Comparison of ENCODE assay signal across 29 cellular contexts in genomic region chr6:19427548-19427947, GRCh38.
"Had no signal": no experiment of that assay in that cellular context is flagged by ENCODE, and none has a peak within 500 bp of the region (broad histone marks: within the 10 kb centered on the region; RNA-seq: fewer than 3 reads in every experiment).

No MANE protein-coding gene starts in this region.

- H3K36me3 Mint-ChIP-seq: natural killer cell treated with Interleukin-12 subunit alpha and Interleukin-12 subunit beta and Interleukin-15 and Interleukin-18, amount 100 ng/mL, for 72 hours; stimulated activated effector memory CD8-positive, alpha-beta T cell treated with anti-CD3 and anti-CD28 coated beads, Interleukin-12 subunit alpha, Interleukin-12 subunit beta, amount 100 ng/mL, for 72 hours; stimulated activated naive B cell treated with anti-CD40 and anti-IgM and Interleukin-4, amounts not matched to agents 10 μg/mL and 1 μg/mL and 100 μg/mL, for 72 hours had no signal

- H3K27ac Mint-ChIP-seq: naive thymus-derived CD8-positive, alpha-beta T cell; natural killer cell treated with Interleukin-12 subunit alpha and Interleukin-12 subunit beta and Interleukin-15 and Interleukin-18, amount 100 ng/mL, for 72 hours; nephron progenitor cell; progenitor cell of endocrine pancreas; stimulated activated effector memory CD8-positive, alpha-beta T cell treated with anti-CD3 and anti-CD28 coated beads, Interleukin-12 subunit alpha, Interleukin-12 subunit beta, amount 100 ng/mL, for 72 hours; stimulated activated naive B cell treated with anti-CD40 and anti-IgM and Interleukin-4, amounts not matched to agents 10 μg/mL and 1 μg/mL and 100 μg/mL, for 72 hours; stimulated activated naive CD8-positive, alpha-beta T cell treated with anti-CD3 and anti-CD28 coated beads, Interleukin-15, Interleukin-2, amounts not matched to agents 100 ng/mL and 50 ng/mL, for 24 hours had no signal

- H3K9me3 Mint-ChIP-seq: nephron progenitor cell; stimulated activated naive B cell treated with anti-CD40 and anti-IgM and Interleukin-4, amounts not matched to agents 10 μg/mL and 1 μg/mL and 100 μg/mL, for 72 hours had no signal

- H3K9me3 ChIP-seq: ovary, psoas muscle, right lobe of liver, sigmoid colon, stomach, thoracic aorta, thyroid gland, upper lobe of left lung had no signal

- H3K4me1 ChIP-seq: parathyroid adenoma, psoas muscle, right lobe of liver, sigmoid colon, stomach, upper lobe of left lung had no signal

- H3K79me2 ChIP-seq: parathyroid adenoma had no signal

- H3K4me3 ChIP-seq: ovary, psoas muscle, right lobe of liver, sigmoid colon, stomach, thoracic aorta, thyroid gland, tibial nerve, upper lobe of left lung had no signal

- H3K9ac ChIP-seq: parathyroid adenoma had no signal

- H2AFZ ChIP-seq: parathyroid adenoma had no signal

- ATAC-seq: naive thymus-derived CD8-positive, alpha-beta T cell; natural killer cell treated with Interleukin-12 subunit alpha and Interleukin-12 subunit beta and Interleukin-15 and Interleukin-18, amount 100 ng/mL, for 72 hours; psoas muscle; right cardiac atrium; right lobe of liver; stimulated activated effector memory CD8-positive, alpha-beta T cell treated with anti-CD3 and anti-CD28 coated beads, Interleukin-12 subunit alpha, Interleukin-12 subunit beta, amount 100 ng/mL, for 72 hours; stimulated activated naive B cell treated with anti-CD40 and anti-IgM and Interleukin-4, amounts not matched to agents 10 μg/mL and 1 μg/mL and 100 μg/mL, for 72 hours had no signal

- DNase-seq: naive thymus-derived CD8-positive, alpha-beta T cell; nephron progenitor cell; occipital lobe; ovary; posterior cingulate gyrus; psoas muscle; right cardiac atrium; right lobe of liver; sigmoid colon; small intestine; stimulated activated CD4-positive, alpha-beta T cell treated with anti-CD3 and anti-CD28 coated beads, Interleukin-15, amount 100 ng/mL, for 24 hours; stimulated activated CD4-positive, alpha-beta T cell treated with anti-CD3 and anti-CD28 coated beads, Interleukin-2, amount 100 ng/mL, for 24 hours; stimulated activated CD4-positive, alpha-beta T cell treated with anti-CD3 and anti-CD28 coated beads, Interleukin-2, amount 100 ng/mL, for 48 hours; stimulated activated CD4-positive, alpha-beta T cell treated with anti-CD3 and anti-CD28 coated beads, Interleukin-4, amount 100 ng/mL, for 24 hours; stimulated activated naive B cell treated with anti-CD40 and anti-IgM and Interleukin-4, amounts not matched to agents 10 μg/mL and 1 μg/mL and 100 μg/mL, for 72 hours; stimulated activated naive CD4-positive, alpha-beta T cell treated with Interleukin-2 at 50 U/mL for 16 hours; stomach; thyroid gland; trophoblast cell; upper lobe of left lung had no signal

- H3K27me3 ChIP-seq: ovary, right lobe of liver, sigmoid colon, stomach, thyroid gland, tibial nerve, upper lobe of left lung had no signal

- H3K4me3 Mint-ChIP-seq: naive thymus-derived CD8-positive, alpha-beta T cell; natural killer cell treated with Interleukin-12 subunit alpha and Interleukin-12 subunit beta and Interleukin-15 and Interleukin-18, amount 100 ng/mL, for 72 hours; nephron progenitor cell; neural crest cell; stimulated activated effector memory CD8-positive, alpha-beta T cell treated with anti-CD3 and anti-CD28 coated beads, Interleukin-12 subunit alpha, Interleukin-12 subunit beta, amount 100 ng/mL, for 72 hours; stimulated activated naive B cell treated with anti-CD40 and anti-IgM and Interleukin-4, amounts not matched to agents 10 μg/mL and 1 μg/mL and 100 μg/mL, for 72 hours; stimulated activated naive CD8-positive, alpha-beta T cell treated with anti-CD3 and anti-CD28 coated beads, Interleukin-15, Interleukin-2, amounts not matched to agents 100 ng/mL and 50 ng/mL, for 24 hours had no signal

- H3K27ac ChIP-seq: ovary, parathyroid adenoma, psoas muscle, right lobe of liver, sigmoid colon, stomach, thoracic aorta, thyroid gland, tibial nerve, upper lobe of left lung had no signal

- H3K4me1 Mint-ChIP-seq: naive thymus-derived CD8-positive, alpha-beta T cell; nephron progenitor cell; neural crest cell; stimulated activated effector memory CD8-positive, alpha-beta T cell treated with anti-CD3 and anti-CD28 coated beads, Interleukin-12 subunit alpha, Interleukin-12 subunit beta, amount 100 ng/mL, for 72 hours; stimulated activated naive B cell treated with anti-CD40 and anti-IgM and Interleukin-4, amounts not matched to agents 10 μg/mL and 1 μg/mL and 100 μg/mL, for 72 hours had no signal

- FAIRE-seq: small intestine, urothelium cell line had no signal

- H3K36me3 ChIP-seq: ovary, right lobe of liver, sigmoid colon, stomach, thoracic aorta, thyroid gland, tibial nerve, upper lobe of left lung had no signal

- H3K27me3 Mint-ChIP-seq: natural killer cell treated with Interleukin-12 subunit alpha and Interleukin-12 subunit beta and Interleukin-15 and Interleukin-18, amount 100 ng/mL, for 72 hours; progenitor cell of endocrine pancreas; stimulated activated naive B cell treated with anti-CD40 and anti-IgM and Interleukin-4, amounts not matched to agents 10 μg/mL and 1 μg/mL and 100 μg/mL, for 72 hours; stimulated activated naive CD8-positive, alpha-beta T cell treated with anti-CD3 and anti-CD28 coated beads, Interleukin-15, Interleukin-2, amounts not matched to agents 100 ng/mL and 50 ng/mL, for 24 hours had no signal
